7 cellular contexts compared by ENCODE assay signal in genomic region chr9:115585458-115585857, GRCh38.
DNase-seq lines count a peak whose midpoint lies in the region; ATAC-seq and TF ChIP-seq lines count a peak whose summit lies in the region.
"Not testable (repeated sequence)": the region's sequence is repeated elsewhere in the genome, so short reads cannot be mapped to it uniquely, and the experiment has no call there.

No MANE protein-coding gene starts in this region.

- not testable (repeated sequence) for H3K9me2 ChIP-seq in MM.1S (replicated peaks; ENCODE audit: insufficient read depth, low read length)

- H3K79me2 ChIP-seq in MM.1S (ENCODE audit: low read length): not testable (repeated sequence)

- ATAC-seq in psoas muscle: peak in 3 of 4 donors; percentile 30 to 65 (median 36)

- not testable (repeated sequence) for H4K20me1 ChIP-seq in MM.1S (ENCODE audit: insufficient read depth, low read length)

- TF ChIP-seq CTCF in MM.1S (IDR thresholded peaks at IDR 0.05; ENCODE audit: low read length); psoas muscle (IDR thresholded peaks at IDR 0.05): not testable (repeated sequence)

- H3K36me3 ChIP-seq in MM.1S (replicated peaks; ENCODE audit: insufficient read depth, low read length); psoas muscle (ENCODE audit: insufficient read depth in 1 of 2, low read depth in 1 of 2): not testable (repeated sequence)
- peaks cover 16% of the 10 kb centered on the region for H3K36me3 ChIP-seq in SK-N-MC (ENCODE audit: insufficient read depth, low read length)

- 25 to 43% (median 28%) methylated on average over 5 of the region's 5 CpGs for WGBS in psoas muscle, 3 donors

- not testable (repeated sequence) for H3K4me3 ChIP-seq in MM.1S (ENCODE audit: low read length); SK-N-MC; psoas muscle

- not testable (repeated sequence) for H3K27me3 ChIP-seq in MM.1S (replicated peaks; ENCODE audit: insufficient read depth, low read length); psoas muscle (ENCODE audit: insufficient read depth in 3 of 3, low read length in 2 of 3)

- not testable (repeated sequence) for H3K9me3 ChIP-seq in MM.1S (replicated peaks; ENCODE audit: insufficient read depth, low read length); psoas muscle
- H3K9me3 ChIP-seq in SK-N-MC (ENCODE audit: low read depth, low read length): peaks cover 11% of the 10 kb centered on the region

- H2AFZ ChIP-seq in MM.1S (ENCODE audit: low read length): not testable (repeated sequence)

- intact Hi-C loops in psoas muscle (cut with DNase I): not testable (repeated sequence)

- H3K9ac ChIP-seq in MM.1S (ENCODE audit: low read length): not testable (repeated sequence)
- peak overlapping the region; percentile 28 for H3K9ac ChIP-seq in SK-N-MC (ENCODE audit: insufficient read length)

- H3K4me2 ChIP-seq in MM.1S (ENCODE audit: low read depth, low read length): not testable (repeated sequence)

- not testable (repeated sequence) for H3F3A ChIP-seq in MM.1S (ENCODE audit: insufficient read depth, low read length)

- DNase-seq in MM.1S: peak; percentile 37
- DNase-seq in NCI-H510A treated with DMSO at 0.1 percent for 48 hours (lab: John Stamatoyannopoulos, UW): peak; percentile 4
- peak; percentile 38 for DNase-seq in NCI-H524 treated with DMSO at 0.1 percent for 48 hours (lab: John Stamatoyannopoulos, UW)
- DNase-seq in NCI-H82 (lab: John Stamatoyannopoulos, UW): peak; percentile 54
- peak; percentile 10 for DNase-seq in SHP77 treated with DMSO at 0.1 percent for 48 hours (lab: John Stamatoyannopoulos, UW)
- not testable (repeated sequence) for DNase-seq in SK-N-MC (ENCODE audit: low read depth, low spot score); psoas muscle

- H3K27ac ChIP-seq in MM.1S (ENCODE audit: low read length); psoas muscle: not testable (repeated sequence)
- H3K27ac ChIP-seq in SK-N-MC: peak overlapping the region; percentile 87

- H3K4me1 ChIP-seq in MM.1S (ENCODE audit: low read length); psoas muscle: not testable (repeated sequence)
